2 cellular contexts compared by ENCODE assay signal in the genomic region with DNA sequence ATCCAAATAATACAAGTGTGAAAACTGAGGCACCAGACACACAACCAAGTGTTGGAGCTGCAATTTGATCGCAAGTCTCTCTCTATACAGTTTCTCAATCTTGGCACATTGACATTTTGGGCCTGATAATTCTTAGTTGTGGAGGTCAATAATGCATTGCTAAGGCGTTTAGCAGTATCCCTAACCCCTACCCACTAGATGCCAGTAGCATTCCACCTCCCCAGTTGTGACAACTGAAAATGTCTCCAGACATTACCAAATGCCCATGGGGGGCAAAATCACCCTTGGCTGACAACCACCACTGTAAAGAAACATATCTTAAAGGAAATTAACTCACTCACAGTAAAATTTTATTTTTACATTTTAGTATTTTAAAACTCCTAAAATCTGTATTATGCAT.
TF ChIP-seq lines count a peak whose summit lies in the region.

No MANE protein-coding gene starts in this region.

TF ChIP-seq in GM23338, 12 proteins besides CTCF, POLR2A, EP300 and RAD21 (continues in another document):
- TF ChIP-seq CREB1 (CRISPR knock-in tag; IDR thresholded peaks at IDR 0.05; ENCODE audit: low read depth) (no peak), ZNF331 (CRISPR knock-in tag; IDR thresholded peaks at IDR 0.05; ENCODE audit: low read depth) (no peak), EZH2phosphoT487 (IDR thresholded peaks at IDR 0.05; ENCODE audit: unreplicated experiment) (no peak), POLR2AphosphoS5 (IDR thresholded peaks at IDR 0.05; ENCODE audit: low read depth) (no peak), STAT1 (IDR thresholded peaks at IDR 0.05; ENCODE audit: unreplicated experiment) (no peak), EZH2 (IDR thresholded peaks at IDR 0.05; ENCODE audit: low read depth, unreplicated experiment) (no peak), ZNF114 (CRISPR knock-in tag; IDR thresholded peaks at IDR 0.05) (no peak)
- TF ChIP-seq, protein P1, sequence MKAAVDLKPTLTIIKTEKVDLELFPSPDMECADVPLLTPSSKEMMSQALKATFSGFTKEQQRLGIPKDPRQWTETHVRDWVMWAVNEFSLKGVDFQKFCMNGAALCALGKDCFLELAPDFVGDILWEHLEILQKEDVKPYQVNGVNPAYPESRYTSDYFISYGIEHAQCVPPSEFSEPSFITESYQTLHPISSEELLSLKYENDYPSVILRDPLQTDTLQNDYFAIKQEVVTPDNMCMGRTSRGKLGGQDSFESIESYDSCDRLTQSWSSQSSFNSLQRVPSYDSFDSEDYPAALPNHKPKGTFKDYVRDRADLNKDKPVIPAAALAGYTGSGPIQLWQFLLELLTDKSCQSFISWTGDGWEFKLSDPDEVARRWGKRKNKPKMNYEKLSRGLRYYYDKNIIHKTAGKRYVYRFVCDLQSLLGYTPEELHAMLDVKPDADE (IDR thresholded peaks at IDR 0.05) = no peak
- TF ChIP-seq, protein P2, sequence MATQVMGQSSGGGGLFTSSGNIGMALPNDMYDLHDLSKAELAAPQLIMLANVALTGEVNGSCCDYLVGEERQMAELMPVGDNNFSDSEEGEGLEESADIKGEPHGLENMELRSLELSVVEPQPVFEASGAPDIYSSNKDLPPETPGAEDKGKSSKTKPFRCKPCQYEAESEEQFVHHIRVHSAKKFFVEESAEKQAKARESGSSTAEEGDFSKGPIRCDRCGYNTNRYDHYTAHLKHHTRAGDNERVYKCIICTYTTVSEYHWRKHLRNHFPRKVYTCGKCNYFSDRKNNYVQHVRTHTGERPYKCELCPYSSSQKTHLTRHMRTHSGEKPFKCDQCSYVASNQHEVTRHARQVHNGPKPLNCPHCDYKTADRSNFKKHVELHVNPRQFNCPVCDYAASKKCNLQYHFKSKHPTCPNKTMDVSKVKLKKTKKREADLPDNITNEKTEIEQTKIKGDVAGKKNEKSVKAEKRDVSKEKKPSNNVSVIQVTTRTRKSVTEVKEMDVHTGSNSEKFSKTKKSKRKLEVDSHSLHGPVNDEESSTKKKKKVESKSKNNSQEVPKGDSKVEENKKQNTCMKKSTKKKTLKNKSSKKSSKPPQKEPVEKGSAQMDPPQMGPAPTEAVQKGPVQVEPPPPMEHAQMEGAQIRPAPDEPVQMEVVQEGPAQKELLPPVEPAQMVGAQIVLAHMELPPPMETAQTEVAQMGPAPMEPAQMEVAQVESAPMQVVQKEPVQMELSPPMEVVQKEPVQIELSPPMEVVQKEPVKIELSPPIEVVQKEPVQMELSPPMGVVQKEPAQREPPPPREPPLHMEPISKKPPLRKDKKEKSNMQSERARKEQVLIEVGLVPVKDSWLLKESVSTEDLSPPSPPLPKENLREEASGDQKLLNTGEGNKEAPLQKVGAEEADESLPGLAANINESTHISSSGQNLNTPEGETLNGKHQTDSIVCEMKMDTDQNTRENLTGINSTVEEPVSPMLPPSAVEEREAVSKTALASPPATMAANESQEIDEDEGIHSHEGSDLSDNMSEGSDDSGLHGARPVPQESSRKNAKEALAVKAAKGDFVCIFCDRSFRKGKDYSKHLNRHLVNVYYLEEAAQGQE (IDR thresholded peaks at IDR 0.05; ENCODE audit: unreplicated experiment) = no peak
- TF ChIP-seq, protein P3, sequence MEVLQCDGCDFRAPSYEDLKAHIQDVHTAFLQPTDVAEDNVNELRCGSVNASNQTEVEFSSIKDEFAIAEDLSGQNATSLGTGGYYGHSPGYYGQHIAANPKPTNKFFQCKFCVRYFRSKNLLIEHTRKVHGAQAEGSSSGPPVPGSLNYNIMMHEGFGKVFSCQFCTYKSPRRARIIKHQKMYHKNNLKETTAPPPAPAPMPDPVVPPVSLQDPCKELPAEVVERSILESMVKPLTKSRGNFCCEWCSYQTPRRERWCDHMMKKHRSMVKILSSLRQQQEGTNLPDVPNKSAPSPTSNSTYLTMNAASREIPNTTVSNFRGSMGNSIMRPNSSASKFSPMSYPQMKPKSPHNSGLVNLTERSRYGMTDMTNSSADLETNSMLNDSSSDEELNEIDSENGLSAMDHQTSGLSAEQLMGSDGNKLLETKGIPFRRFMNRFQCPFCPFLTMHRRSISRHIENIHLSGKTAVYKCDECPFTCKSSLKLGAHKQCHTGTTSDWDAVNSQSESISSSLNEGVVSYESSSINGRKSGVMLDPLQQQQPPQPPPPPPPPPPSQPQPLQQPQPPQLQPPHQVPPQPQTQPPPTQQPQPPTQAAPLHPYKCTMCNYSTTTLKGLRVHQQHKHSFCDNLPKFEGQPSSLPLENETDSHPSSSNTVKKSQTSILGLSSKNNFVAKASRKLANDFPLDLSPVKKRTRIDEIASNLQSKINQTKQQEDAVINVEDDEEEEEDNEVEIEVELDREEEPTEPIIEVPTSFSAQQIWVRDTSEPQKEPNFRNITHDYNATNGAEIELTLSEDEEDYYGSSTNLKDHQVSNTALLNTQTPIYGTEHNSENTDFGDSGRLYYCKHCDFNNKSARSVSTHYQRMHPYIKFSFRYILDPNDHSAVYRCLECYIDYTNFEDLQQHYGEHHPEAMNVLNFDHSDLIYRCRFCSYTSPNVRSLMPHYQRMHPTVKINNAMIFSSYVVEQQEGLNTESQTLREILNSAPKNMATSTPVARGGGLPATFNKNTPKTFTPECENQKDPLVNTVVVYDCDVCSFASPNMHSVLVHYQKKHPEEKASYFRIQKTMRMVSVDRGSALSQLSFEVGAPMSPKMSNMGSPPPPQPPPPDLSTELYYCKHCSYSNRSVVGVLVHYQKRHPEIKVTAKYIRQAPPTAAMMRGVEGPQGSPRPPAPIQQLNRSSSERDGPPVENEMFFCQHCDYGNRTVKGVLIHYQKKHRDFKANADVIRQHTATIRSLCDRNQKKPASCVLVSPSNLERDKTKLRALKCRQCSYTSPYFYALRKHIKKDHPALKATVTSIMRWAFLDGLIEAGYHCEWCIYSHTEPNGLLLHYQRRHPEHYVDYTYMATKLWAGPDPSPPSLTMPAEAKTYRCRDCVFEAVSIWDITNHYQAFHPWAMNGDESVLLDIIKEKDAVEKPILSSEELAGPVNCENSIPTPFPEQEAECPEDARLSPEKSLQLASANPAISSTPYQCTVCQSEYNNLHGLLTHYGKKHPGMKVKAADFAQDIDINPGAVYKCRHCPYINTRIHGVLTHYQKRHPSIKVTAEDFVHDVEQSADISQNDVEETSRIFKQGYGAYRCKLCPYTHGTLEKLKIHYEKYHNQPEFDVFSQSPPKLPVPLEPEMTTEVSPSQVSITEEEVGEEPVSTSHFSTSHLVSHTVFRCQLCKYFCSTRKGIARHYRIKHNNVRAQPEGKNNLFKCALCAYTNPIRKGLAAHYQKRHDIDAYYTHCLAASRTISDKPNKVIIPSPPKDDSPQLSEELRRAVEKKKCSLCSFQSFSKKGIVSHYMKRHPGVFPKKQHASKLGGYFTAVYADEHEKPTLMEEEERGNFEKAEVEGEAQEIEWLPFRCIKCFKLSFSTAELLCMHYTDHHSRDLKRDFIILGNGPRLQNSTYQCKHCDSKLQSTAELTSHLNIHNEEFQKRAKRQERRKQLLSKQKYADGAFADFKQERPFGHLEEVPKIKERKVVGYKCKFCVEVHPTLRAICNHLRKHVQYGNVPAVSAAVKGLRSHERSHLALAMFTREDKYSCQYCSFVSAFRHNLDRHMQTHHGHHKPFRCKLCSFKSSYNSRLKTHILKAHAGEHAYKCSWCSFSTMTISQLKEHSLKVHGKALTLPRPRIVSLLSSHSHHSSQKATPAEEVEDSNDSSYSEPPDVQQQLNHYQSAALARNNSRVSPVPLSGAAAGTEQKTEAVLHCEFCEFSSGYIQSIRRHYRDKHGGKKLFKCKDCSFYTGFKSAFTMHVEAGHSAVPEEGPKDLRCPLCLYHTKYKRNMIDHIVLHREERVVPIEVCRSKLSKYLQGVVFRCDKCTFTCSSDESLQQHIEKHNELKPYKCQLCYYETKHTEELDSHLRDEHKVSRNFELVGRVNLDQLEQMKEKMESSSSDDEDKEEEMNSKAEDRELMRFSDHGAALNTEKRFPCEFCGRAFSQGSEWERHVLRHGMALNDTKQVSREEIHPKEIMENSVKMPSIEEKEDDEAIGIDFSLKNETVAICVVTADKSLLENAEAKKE (CRISPR knock-in tag; IDR thresholded peaks at IDR 0.05) = no peak

TF ChIP-seq in H1, 55 proteins besides CTCF, POLR2A, EP300 and RAD21:
- no peak for TF ChIP-seq ZNF274 (IDR thresholded peaks at IDR 0.05; ENCODE audit: borderline replicate concordance, extremely low read depth, low read length)
- TF ChIP-seq, protein P4, sequence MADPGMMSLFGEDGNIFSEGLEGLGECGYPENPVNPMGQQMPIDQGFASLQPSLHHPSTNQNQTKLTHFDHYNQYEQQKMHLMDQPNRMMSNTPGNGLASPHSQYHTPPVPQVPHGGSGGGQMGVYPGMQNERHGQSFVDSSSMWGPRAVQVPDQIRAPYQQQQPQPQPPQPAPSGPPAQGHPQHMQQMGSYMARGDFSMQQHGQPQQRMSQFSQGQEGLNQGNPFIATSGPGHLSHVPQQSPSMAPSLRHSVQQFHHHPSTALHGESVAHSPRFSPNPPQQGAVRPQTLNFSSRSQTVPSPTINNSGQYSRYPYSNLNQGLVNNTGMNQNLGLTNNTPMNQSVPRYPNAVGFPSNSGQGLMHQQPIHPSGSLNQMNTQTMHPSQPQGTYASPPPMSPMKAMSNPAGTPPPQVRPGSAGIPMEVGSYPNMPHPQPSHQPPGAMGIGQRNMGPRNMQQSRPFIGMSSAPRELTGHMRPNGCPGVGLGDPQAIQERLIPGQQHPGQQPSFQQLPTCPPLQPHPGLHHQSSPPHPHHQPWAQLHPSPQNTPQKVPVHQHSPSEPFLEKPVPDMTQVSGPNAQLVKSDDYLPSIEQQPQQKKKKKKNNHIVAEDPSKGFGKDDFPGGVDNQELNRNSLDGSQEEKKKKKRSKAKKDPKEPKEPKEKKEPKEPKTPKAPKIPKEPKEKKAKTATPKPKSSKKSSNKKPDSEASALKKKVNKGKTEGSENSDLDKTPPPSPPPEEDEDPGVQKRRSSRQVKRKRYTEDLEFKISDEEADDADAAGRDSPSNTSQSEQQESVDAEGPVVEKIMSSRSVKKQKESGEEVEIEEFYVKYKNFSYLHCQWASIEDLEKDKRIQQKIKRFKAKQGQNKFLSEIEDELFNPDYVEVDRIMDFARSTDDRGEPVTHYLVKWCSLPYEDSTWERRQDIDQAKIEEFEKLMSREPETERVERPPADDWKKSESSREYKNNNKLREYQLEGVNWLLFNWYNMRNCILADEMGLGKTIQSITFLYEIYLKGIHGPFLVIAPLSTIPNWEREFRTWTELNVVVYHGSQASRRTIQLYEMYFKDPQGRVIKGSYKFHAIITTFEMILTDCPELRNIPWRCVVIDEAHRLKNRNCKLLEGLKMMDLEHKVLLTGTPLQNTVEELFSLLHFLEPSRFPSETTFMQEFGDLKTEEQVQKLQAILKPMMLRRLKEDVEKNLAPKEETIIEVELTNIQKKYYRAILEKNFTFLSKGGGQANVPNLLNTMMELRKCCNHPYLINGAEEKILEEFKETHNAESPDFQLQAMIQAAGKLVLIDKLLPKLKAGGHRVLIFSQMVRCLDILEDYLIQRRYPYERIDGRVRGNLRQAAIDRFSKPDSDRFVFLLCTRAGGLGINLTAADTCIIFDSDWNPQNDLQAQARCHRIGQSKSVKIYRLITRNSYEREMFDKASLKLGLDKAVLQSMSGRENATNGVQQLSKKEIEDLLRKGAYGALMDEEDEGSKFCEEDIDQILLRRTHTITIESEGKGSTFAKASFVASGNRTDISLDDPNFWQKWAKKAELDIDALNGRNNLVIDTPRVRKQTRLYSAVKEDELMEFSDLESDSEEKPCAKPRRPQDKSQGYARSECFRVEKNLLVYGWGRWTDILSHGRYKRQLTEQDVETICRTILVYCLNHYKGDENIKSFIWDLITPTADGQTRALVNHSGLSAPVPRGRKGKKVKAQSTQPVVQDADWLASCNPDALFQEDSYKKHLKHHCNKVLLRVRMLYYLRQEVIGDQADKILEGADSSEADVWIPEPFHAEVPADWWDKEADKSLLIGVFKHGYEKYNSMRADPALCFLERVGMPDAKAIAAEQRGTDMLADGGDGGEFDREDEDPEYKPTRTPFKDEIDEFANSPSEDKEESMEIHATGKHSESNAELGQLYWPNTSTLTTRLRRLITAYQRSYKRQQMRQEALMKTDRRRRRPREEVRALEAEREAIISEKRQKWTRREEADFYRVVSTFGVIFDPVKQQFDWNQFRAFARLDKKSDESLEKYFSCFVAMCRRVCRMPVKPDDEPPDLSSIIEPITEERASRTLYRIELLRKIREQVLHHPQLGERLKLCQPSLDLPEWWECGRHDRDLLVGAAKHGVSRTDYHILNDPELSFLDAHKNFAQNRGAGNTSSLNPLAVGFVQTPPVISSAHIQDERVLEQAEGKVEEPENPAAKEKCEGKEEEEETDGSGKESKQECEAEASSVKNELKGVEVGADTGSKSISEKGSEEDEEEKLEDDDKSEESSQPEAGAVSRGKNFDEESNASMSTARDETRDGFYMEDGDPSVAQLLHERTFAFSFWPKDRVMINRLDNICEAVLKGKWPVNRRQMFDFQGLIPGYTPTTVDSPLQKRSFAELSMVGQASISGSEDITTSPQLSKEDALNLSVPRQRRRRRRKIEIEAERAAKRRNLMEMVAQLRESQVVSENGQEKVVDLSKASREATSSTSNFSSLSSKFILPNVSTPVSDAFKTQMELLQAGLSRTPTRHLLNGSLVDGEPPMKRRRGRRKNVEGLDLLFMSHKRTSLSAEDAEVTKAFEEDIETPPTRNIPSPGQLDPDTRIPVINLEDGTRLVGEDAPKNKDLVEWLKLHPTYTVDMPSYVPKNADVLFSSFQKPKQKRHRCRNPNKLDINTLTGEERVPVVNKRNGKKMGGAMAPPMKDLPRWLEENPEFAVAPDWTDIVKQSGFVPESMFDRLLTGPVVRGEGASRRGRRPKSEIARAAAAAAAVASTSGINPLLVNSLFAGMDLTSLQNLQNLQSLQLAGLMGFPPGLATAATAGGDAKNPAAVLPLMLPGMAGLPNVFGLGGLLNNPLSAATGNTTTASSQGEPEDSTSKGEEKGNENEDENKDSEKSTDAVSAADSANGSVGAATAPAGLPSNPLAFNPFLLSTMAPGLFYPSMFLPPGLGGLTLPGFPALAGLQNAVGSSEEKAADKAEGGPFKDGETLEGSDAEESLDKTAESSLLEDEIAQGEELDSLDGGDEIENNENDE (IDR thresholded peaks at IDR 0.05; ENCODE audit: insufficient replicate concordance, low read length) = no peak
- TF ChIP-seq CEBPB (IDR thresholded peaks at IDR 0.05; ENCODE audit: low read depth, low read length) = no peak
- TF ChIP-seq ASH2L (IDR thresholded peaks at IDR 0.05; ENCODE audit: low read length) = no peak
- TF ChIP-seq SIRT6 (IDR thresholded peaks at IDR 0.05; ENCODE audit: low read length) = no peak
- TF ChIP-seq, protein P5, sequence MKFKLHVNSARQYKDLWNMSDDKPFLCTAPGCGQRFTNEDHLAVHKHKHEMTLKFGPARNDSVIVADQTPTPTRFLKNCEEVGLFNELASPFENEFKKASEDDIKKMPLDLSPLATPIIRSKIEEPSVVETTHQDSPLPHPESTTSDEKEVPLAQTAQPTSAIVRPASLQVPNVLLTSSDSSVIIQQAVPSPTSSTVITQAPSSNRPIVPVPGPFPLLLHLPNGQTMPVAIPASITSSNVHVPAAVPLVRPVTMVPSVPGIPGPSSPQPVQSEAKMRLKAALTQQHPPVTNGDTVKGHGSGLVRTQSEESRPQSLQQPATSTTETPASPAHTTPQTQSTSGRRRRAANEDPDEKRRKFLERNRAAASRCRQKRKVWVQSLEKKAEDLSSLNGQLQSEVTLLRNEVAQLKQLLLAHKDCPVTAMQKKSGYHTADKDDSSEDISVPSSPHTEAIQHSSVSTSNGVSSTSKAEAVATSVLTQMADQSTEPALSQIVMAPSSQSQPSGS (IDR thresholded peaks at IDR 0.05; ENCODE audit: low read length) = no peak
- no peak for TF ChIP-seq JUN (IDR thresholded peaks at IDR 0.05; ENCODE audit: low read depth, low read length)
- TF ChIP-seq, protein P6, sequence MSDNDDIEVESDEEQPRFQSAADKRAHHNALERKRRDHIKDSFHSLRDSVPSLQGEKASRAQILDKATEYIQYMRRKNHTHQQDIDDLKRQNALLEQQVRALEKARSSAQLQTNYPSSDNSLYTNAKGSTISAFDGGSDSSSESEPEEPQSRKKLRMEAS (IDR thresholded peaks at IDR 0.05) = no peak
- no peak for TF ChIP-seq RNF2 (IDR thresholded peaks at IDR 0.05; ENCODE audit: borderline replicate concordance, low read depth, low read length, missing control alignments, poor library complexity, severe bottlenecking)
- no peak for TF ChIP-seq CHD1 (IDR thresholded peaks at IDR 0.05; ENCODE audit: low read depth, low read length)
- TF ChIP-seq POU5F1 (IDR thresholded peaks at IDR 0.05; ENCODE audit: low read depth, low read length) = no peak
- TF ChIP-seq SP2 (IDR thresholded peaks at IDR 0.05; ENCODE audit: low read length) = no peak
- TF ChIP-seq SRF (IDR thresholded peaks at IDR 0.05; ENCODE audit: low read depth, low read length) = no peak
TF ChIP-seq in H1: peak in this region for 0.
